ENCODE assay signal across 19 cellular contexts in the genomic region with DNA sequence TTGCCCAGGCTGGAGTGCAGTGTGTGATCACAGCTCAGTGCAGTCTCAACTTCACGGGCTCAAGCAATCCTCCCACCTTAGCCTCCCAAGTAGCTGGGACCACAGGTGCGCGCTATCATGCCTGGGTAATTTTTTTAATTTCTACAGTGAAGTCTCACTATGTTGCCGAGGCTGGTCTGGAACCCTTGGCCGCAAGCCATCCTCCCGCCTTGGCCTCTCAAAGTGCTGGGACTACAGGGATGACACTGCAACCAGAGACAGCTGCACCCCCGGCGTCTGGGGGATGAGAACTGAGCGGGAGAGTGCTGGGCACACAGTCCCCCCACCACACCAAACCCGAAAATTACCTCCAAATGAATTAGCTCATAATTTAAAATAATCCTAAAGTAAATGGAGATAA. TPM values are rescaled to one million over a fixed set of nuclear protein-coding genes. Genes with fewer than 3 reads are reported as not detected.
A peak's percentile ranks its signal among the peaks of the same experiment; 100 is the strongest.
DNase-seq lines count a peak whose midpoint lies in the region; ATAC-seq and TF ChIP-seq lines count a peak whose summit lies in the region.
"Had no signal": no experiment of that assay in that cellular context is flagged by ENCODE, and none has a peak within 500 bp of the region (broad histone marks: within the 10 kb centered on the region; RNA-seq: fewer than 3 reads in every experiment).

No MANE protein-coding gene starts in this region.

- 91 to 92% methylated on average over 10 of the region's 10 CpGs for WGBS in heart right ventricle, 2 donors
- WGBS in endodermal cell (ENCODE audit: insufficient coverage in 1 of 2, insufficient read length in 1 of 2), 2 experiments, result 95 to 99% methylated on average over 8 to 9 of the region's 10 CpGs
- 86 to 93% (median 90%) methylated on average over 10 of the region's 10 CpGs for WGBS in psoas muscle, 3 donors

- peaks cover 43% of the 10 kb centered on the region for H3K36me3 Mint-ChIP-seq in endodermal cell (ENCODE audit: low read depth)
- H3K36me3 Mint-ChIP-seq in nephron progenitor cell (ENCODE audit: low read depth), result peaks cover 62% of the 10 kb centered on the region

- POLR2A ChIA-PET in GM10248 (lab: Yijun Ruan, JAX), result no interaction called here

- no peak overlapping the region for H3K27ac ChIP-seq in heart right ventricle
- no peak overlapping the region for H3K27ac ChIP-seq in endodermal cell (ENCODE audit: low read depth, low read length)
- H3K27ac ChIP-seq in psoas muscle, result no peak overlapping the region

- H3K27me3 Mint-ChIP-seq in endodermal cell (ENCODE audit: insufficient read depth) (no peaks in the 10 kb centered on the region), nephron progenitor cell (ENCODE audit: low read depth, poor library complexity) (no peaks in the 10 kb centered on the region)
- H3K27me3 Mint-ChIP-seq: CD4-positive, CD25-positive, alpha-beta regulatory T cell; CD8-positive, alpha-beta memory T cell had no signal

- H3K27ac Mint-ChIP-seq in endodermal cell (peak overlapping the region; percentile 39), nephron progenitor cell (no peak overlapping the region)

- H3K9ac ChIP-seq in endodermal cell (ENCODE audit: extremely low read depth, low read length, poor library complexity, severe bottlenecking), result no peak overlapping the region

- ATAC-seq in left cardiac atrium (no peak), heart right ventricle (no peak), left ventricle myocardium superior (no peak), psoas muscle (no peak)

- DNase-seq in left cardiac atrium (peak; percentile 19), heart right ventricle (no peak), endodermal cell (no peak), left ventricle myocardium superior (peak; percentile 14), psoas muscle (peak; percentile 7 to 29), nephron progenitor cell (no peak), GM10248 (ENCODE audit: extremely low spot score) (no peak), UCSD-AML1 (lab: John Stamatoyannopoulos, UW; ENCODE audit: unreplicated experiment) (no peak)
- DNase-seq: ACHN; BE2C; C1 segment of cervical spinal cord; CD4-positive, CD25-positive, alpha-beta regulatory T cell; CD8-positive, alpha-beta memory T cell; COR-L47; DMS 273 treated with DMSO at 0.1 percent for 48 hours; DMS53; DND-41; EL; H9 had no signal

- no peaks in the 10 kb centered on the region for H3K9me3 Mint-ChIP-seq in endodermal cell
- H3K9me3 Mint-ChIP-seq in nephron progenitor cell, result no peaks in the 10 kb centered on the region
- H3K9me3 Mint-ChIP-seq: CD8-positive, alpha-beta memory T cell; H9 had no signal

- H3K4me3 ChIP-seq in heart right ventricle (no peak overlapping the region), endodermal cell (ENCODE audit: low read length) (no peak overlapping the region), psoas muscle (no peak overlapping the region)

- H3K4me1 ChIP-seq in heart right ventricle (peaks cover 0 to 17% (median 3%) of the 10 kb centered on the region in 9 donors), endodermal cell (ENCODE audit: control insufficient read depth, insufficient read depth, low read length) (no peaks in the 10 kb centered on the region), psoas muscle (peaks cover 9% of the 10 kb centered on the region)
- H3K4me1 ChIP-seq: BE2C had no signal

- H3K4me3 Mint-ChIP-seq in endodermal cell (no peak overlapping the region), nephron progenitor cell (no peak overlapping the region)
- H3K4me3 Mint-ChIP-seq: CD4-positive, CD25-positive, alpha-beta regulatory T cell; CD8-positive, alpha-beta memory T cell; H9 had no signal

- TF ChIP-seq CTCF in heart right ventricle (IDR thresholded peaks at IDR 0.05) (no peak), endodermal cell (conservative IDR thresholded peaks at IDR 0.05) (no peak), psoas muscle (IDR thresholded peaks at IDR 0.05) (no peak), nephron progenitor cell (IDR thresholded peaks at IDR 0.05) (no peak), GM10248 (IDR thresholded peaks at IDR 0.05; ENCODE audit: control extremely low read depth, extremely low read depth, low read depth, missing control alignments) (no peak)

- no peaks in the 10 kb centered on the region for H3K4me1 Mint-ChIP-seq in endodermal cell
- H3K4me1 Mint-ChIP-seq in nephron progenitor cell, result peaks cover 57% of the 10 kb centered on the region

- no peaks in the 10 kb centered on the region for H3K9me3 ChIP-seq in heart right ventricle
- no peaks in the 10 kb centered on the region for H3K9me3 ChIP-seq in endodermal cell (ENCODE audit: control insufficient read depth, low read length)
- no peaks in the 10 kb centered on the region for H3K9me3 ChIP-seq in psoas muscle
- H3K9me3 ChIP-seq: BE2C had no signal

- intact Hi-C loops in left cardiac atrium (cut with DNase I), result no loop called here
- intact Hi-C loops in heart right ventricle (cut with DNase I), result no loop called here
- intact Hi-C loops in left ventricle myocardium superior (cut with micrococcal nuclease), result no loop called here
- intact Hi-C loops in psoas muscle (cut with DNase I), result no loop called here

- peaks cover 0 to 12% (median 0%) of the 10 kb centered on the region in 9 donors for H3K36me3 ChIP-seq in heart right ventricle
- H3K36me3 ChIP-seq in endodermal cell (ENCODE audit: control insufficient read depth, insufficient read depth, low read length), result peaks cover 10% of the 10 kb centered on the region
- H3K36me3 ChIP-seq in psoas muscle (ENCODE audit: insufficient read depth in 1 of 2, low read depth in 1 of 2), result peaks cover 0 to under 1% of the 10 kb centered on the region in 2 donors
- H3K36me3 ChIP-seq: BE2C had no signal

- no peaks in the 10 kb centered on the region for H3K27me3 ChIP-seq in heart right ventricle
- no peaks in the 10 kb centered on the region for H3K27me3 ChIP-seq in endodermal cell (ENCODE audit: control insufficient read depth, insufficient read depth, low read length, poor library complexity, severe bottlenecking)
- no peaks in the 10 kb centered on the region for H3K27me3 ChIP-seq in psoas muscle (ENCODE audit: insufficient read depth in 3 of 3, low read length in 2 of 3)
- H3K27me3 ChIP-seq: BE2C had no signal

- CTCF ChIA-PET in GM10248 (lab: Yijun Ruan, JAX), result no interaction called here

RNA-seq across cellular contexts. Expression of a gene that starts 33.1 kb away (rescaled TPM):
- 10 to 100 TPM; 48.0 to 55.6 TPM for total RNA-seq in left cardiac atrium
- 10 to 100 TPM; 29.8 to 55.4 (median 46.3) TPM for total RNA-seq in heart right ventricle
- polyA plus RNA-seq in heart right ventricle, result 100 to 1,000 TPM in 1 of 2 donors, 10 to 100 TPM in 1; 44.0 to 103 TPM
- total RNA-seq in endodermal cell, result 10 to 100 TPM; 58.8 to 61.0 TPM
- polyA plus RNA-seq in endodermal cell (2013, experiment 1 of 2), result 48.2 TPM
- 45.2 TPM for polyA plus RNA-seq in endodermal cell (2013, experiment 2 of 2)
- 51.9 TPM for total RNA-seq in left ventricle myocardium superior
- total RNA-seq in psoas muscle, result 10 to 100 TPM; 48.5 to 54.5 (median 50.9) TPM
- 10 to 100 TPM; 48.1 to 63.4 (median 49.0) TPM for polyA plus RNA-seq in psoas muscle

RNA-seq across cellular contexts. Expression of a gene that starts 35.0 kb away (rescaled TPM):
- total RNA-seq in left cardiac atrium (100 to 1,000 TPM; 104 to 114 TPM), heart right ventricle (100 to 1,000 TPM in 8 of 10 donors, 10 to 100 TPM in 2; 88.3 to 173 (median 128) TPM), endodermal cell (10 to 100 TPM; 72.5 to 98.7 TPM), left ventricle myocardium superior (194 TPM), psoas muscle (100 to 1,000 TPM in 2 of 4 donors, 10 to 100 TPM in 2; 77.2 to 156 (median 98.6) TPM)
- polyA plus RNA-seq in heart right ventricle (100 to 1,000 TPM in 1 of 2 donors, 10 to 100 TPM in 1; 73.9 to 362 TPM), psoas muscle (10 to 100 TPM; 32.3 to 71.8 (median 64.9) TPM)
- polyA plus RNA-seq in endodermal cell (2013, experiment 1 of 2), result 66.6 TPM
- polyA plus RNA-seq in endodermal cell (2013, experiment 2 of 2), result 66.5 TPM

Comparison
In these comparisons a context has a peak if more than half of its experiments do, and no peak if none do; other contexts are left out.
1. DNase-seq: peak in left cardiac atrium (single experiment), left ventricle myocardium superior (single experiment) and psoas muscle (2 of 2); none in heart right ventricle (0 of 2), endodermal cell (single experiment), nephron progenitor cell (single experiment), GM10248 (single experiment) and UCSD-AML1 (single experiment).